Comparison of ENCODE assay signal across 15 cellular contexts in genomic region chr2:142234701-142235100, GRCh38.
"Had no signal": no experiment of that assay in that cellular context is flagged by ENCODE, and none has a peak within 500 bp of the region (broad histone marks: within the 10 kb centered on the region; RNA-seq: fewer than 3 reads in every experiment).

No MANE protein-coding gene starts in this region.

- DNase-seq: activated CD8-positive, alpha-beta memory T cell treated with anti-CD3 and anti-CD28 coated beads, Interleukin-2, amount 10 ng/mL, durations not matched to agents 7 days and 5 days; activated effector memory CD4-positive, alpha-beta T cell treated with anti-CD3 and anti-CD28 coated beads, Interleukin-2, amount 50 U/mL, for 16 hours; activated T-cell treated with anti-CD3 and anti-CD28 coated beads, Interleukin-2, amount 50 U/mL, for 4 hours; anterior cingulate cortex; colonic mucosa; heart right ventricle; islet precursor cell; left ventricle myocardium inferior; mesendoderm; ovary; stimulated activated CD4-positive, alpha-beta T cell treated with anti-CD3 and anti-CD28 coated beads, Interleukin-4, amount 100 ng/mL, for 1 hour; stimulated activated CD8-positive, alpha-beta memory T cell treated with anti-CD3 and anti-CD28 coated beads, Interleukin-4, amount 100 ng/mL, for 48 hours; stimulated activated naive CD8-positive, alpha-beta T cell treated with anti-CD3 and anti-CD28 coated beads, Interleukin-15, Interleukin-2, amounts not matched to agents 100 U/mL and 50 U/mL, for 24 hours; T-helper 2 cell had no signal

- H3K4me1 ChIP-seq: colonic mucosa, heart right ventricle, left ventricle myocardium inferior, suprapubic skin had no signal

- H3K9me3 ChIP-seq: colonic mucosa, ovary, suprapubic skin had no signal

- H3K27me3 ChIP-seq: colonic mucosa, heart right ventricle, ovary, suprapubic skin had no signal

- H3K27ac ChIP-seq: colonic mucosa, heart right ventricle, left ventricle myocardium inferior, ovary, suprapubic skin had no signal

- H3K4me3 ChIP-seq: colonic mucosa, heart right ventricle, left ventricle myocardium inferior, ovary, suprapubic skin had no signal

- H3K36me3 ChIP-seq: colonic mucosa, heart right ventricle, left ventricle myocardium inferior, ovary, suprapubic skin had no signal
